Comparison of ENCODE assay signal across 8 cellular contexts in the genomic region with DNA sequence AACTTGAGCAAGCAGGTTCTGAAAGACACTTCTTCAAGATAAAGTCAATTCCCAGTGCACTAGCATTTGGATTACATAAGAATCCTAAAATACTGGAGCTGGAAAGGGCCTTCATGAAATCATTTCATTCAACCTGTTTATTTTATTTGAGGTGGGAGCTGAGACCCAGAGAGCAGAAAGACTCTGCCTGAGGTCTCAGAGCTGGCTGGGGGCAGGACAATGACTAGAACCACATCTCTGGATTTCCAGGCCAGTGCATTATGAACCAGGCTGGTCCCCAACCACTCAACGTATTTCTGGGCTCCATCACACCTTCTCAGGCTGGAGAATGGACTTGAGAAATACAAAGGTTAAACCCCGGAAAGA. TPM values are rescaled to one million over a fixed set of nuclear protein-coding genes. Genes with fewer than 3 reads are reported as not detected.
A peak's percentile ranks its signal among the peaks of the same experiment; 100 is the strongest.
DNase-seq lines count a peak whose midpoint lies in the region; ATAC-seq and TF ChIP-seq lines count a peak whose summit lies in the region.

No MANE protein-coding gene starts in this region.

- DNase-seq in left ventricle myocardium inferior (no peak), Right ventricle myocardium superior (no peak), T-helper 17 cell (no peak), lung (ENCODE audit: low spot score) (no peak), NCI-H1930 (lab: John Stamatoyannopoulos, UW) (no peak), ureter (ENCODE audit: low spot score) (no peak), CD14-positive monocyte (ENCODE audit: low spot score) (no peak)
- DNase-seq in effector CD4-positive, alpha-beta T cell: no peak

- peak overlapping the region; percentile 20 for H3K4me3 ChIP-seq in left ventricle myocardium inferior
- H3K4me3 ChIP-seq in lung: no peak overlapping the region

- TF ChIP-seq CTCF in left ventricle myocardium inferior (IDR thresholded peaks at IDR 0.05; ENCODE audit: borderline replicate concordance) (no peak), lung (IDR thresholded peaks at IDR 0.05; ENCODE audit: control extremely low read depth, extremely low read depth) (no peak), CD14-positive monocyte (IDR thresholded peaks at IDR 0.05) (no peak)

- H3K27me3 ChIP-seq in left ventricle myocardium inferior (ENCODE audit: low read depth): no peaks in the 10 kb centered on the region
- H3K27me3 ChIP-seq in lung (ENCODE audit: control insufficient read depth, insufficient read depth): no peaks in the 10 kb centered on the region

- peaks cover 59% of the 10 kb centered on the region for H3K4me1 Mint-ChIP-seq in T-helper 17 cell
- peaks cover 94% of the 10 kb centered on the region for H3K4me1 Mint-ChIP-seq in CD14-positive monocyte

- H3K4me3 Mint-ChIP-seq in T-helper 17 cell: peak overlapping the region; percentile 63
- H3K4me3 Mint-ChIP-seq in CD14-positive monocyte: no peak overlapping the region

- no peaks in the 10 kb centered on the region for H3K9me3 Mint-ChIP-seq in CD14-positive monocyte

- H3K27ac ChIP-seq in left ventricle myocardium inferior (replicated peaks) (peak overlapping the region; percentile 99), lung (ENCODE audit: low read depth in 1 of 2, low read length in 1 of 2) (peak overlapping the region; percentile 93 to 95)

- intact Hi-C loops in left ventricle myocardium inferior (cut with micrococcal nuclease) (no loop called here), Right ventricle myocardium superior (cut with DNase I) (no loop called here), CD14-positive monocyte (cut with micrococcal nuclease) (no loop called here)

- H3K27ac Mint-ChIP-seq in T-helper 17 cell: peak overlapping the region; percentile 86
- H3K27ac Mint-ChIP-seq in CD14-positive monocyte: peak overlapping the region in 3 of 7 donors; percentile 71 to 91 (median 77)

- H3K27me3 Mint-ChIP-seq in T-helper 17 cell (no peaks in the 10 kb centered on the region), CD14-positive monocyte (ENCODE audit: low read depth in 3 of 3) (no peaks in the 10 kb centered on the region)

- H3K4me1 ChIP-seq in left ventricle myocardium inferior: peaks cover 100% of the 10 kb centered on the region
- H3K4me1 ChIP-seq in lung (ENCODE audit: control insufficient read depth in 2 of 2, insufficient read depth in 2 of 2, low read length in 2 of 2): peaks cover 47 to 50% of the 10 kb centered on the region in 2 donors

- H3K36me3 ChIP-seq in left ventricle myocardium inferior (peaks cover 3% of the 10 kb centered on the region), lung (ENCODE audit: control insufficient read depth in 2 of 2, insufficient read depth in 2 of 2, low read length in 2 of 2) (peaks cover 0 to 6% of the 10 kb centered on the region in 2 donors)

- H3K36me3 Mint-ChIP-seq in T-helper 17 cell (ENCODE audit: low read depth): peaks cover 10% of the 10 kb centered on the region
- H3K36me3 Mint-ChIP-seq in CD14-positive monocyte: peaks cover 23 to 46% of the 10 kb centered on the region in 2 donors

- WGBS in lung, 2 donors: 76 to 80% methylated on average over 2 of the region's 2 CpGs

- H3K9me3 ChIP-seq in left ventricle myocardium inferior (replicated peaks): peaks cover 8% of the 10 kb centered on the region
- H3K9me3 ChIP-seq in T-helper 17 cell (ENCODE audit: control insufficient read depth, low read length, poor library complexity, severe bottlenecking): no peaks in the 10 kb centered on the region
- H3K9me3 ChIP-seq in lung (ENCODE audit: control insufficient read depth in 2 of 2, insufficient read depth in 1 of 2, low read length in 1 of 2): no peaks in the 10 kb centered on the region

- no peak for ATAC-seq in Right ventricle myocardium superior (ENCODE audit: poor library complexity)
- ATAC-seq in T-helper 17 cell: no peak
- ATAC-seq in lung (ENCODE audit: insufficient read depth, low FRiP score): no peak

RNA-seq across cellular contexts. Expression of gene ANXA11, which starts 8.4 kb away (rescaled TPM):
- 390 TPM for total RNA-seq in left ventricle myocardium inferior
- 434 TPM for total RNA-seq in Right ventricle myocardium superior
- 100 to 1,000 TPM; 199 to 209 TPM for total RNA-seq in T-helper 17 cell
- total RNA-seq in lung: 100 to 1,000 TPM in 1 of 2 donors, 10 to 100 TPM in 1; 97.7 to 282 TPM
- polyA plus RNA-seq in lung: 100 to 1,000 TPM; 135 to 404 TPM
- 372 TPM for total RNA-seq in ureter
- polyA plus RNA-seq in CD14-positive monocyte: 100 to 1,000 TPM; 134 to 174 TPM
